Comparison of ENCODE assay signal across 1 cellular context in the genomic region with DNA sequence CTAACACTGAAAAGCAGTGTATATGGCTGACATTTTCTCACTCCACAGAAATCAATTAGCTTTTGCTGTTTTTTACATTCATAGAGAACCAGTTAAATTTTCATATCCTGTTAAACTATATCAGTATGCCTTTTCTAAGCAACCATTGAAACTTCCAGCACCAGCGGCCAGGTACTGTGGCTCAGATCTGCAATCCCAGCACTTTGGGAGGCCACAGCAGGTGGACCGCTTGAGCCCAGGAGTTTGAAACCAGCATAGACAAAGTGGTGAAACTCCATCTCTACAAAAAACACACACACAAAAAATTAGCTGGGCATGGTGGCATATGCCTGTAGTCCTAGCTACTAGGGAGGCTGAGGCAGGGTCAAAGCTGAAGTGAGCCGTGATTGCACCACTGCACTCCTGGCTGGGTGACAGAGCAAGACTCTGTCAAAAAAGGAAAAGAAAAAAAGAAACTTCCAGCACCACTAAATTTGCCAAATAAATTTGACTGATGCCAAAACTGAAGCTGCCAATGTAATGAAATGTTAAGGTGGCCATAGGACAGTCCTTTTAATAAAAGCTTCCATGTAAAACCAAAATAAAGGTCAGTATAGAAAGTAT.
TF ChIP-seq lines count a peak whose summit lies in the region.

No MANE protein-coding gene starts in this region.

TF ChIP-seq in K562, 482 proteins besides CTCF, POLR2A, EP300 and RAD21:
- TF ChIP-seq, protein P1, sequence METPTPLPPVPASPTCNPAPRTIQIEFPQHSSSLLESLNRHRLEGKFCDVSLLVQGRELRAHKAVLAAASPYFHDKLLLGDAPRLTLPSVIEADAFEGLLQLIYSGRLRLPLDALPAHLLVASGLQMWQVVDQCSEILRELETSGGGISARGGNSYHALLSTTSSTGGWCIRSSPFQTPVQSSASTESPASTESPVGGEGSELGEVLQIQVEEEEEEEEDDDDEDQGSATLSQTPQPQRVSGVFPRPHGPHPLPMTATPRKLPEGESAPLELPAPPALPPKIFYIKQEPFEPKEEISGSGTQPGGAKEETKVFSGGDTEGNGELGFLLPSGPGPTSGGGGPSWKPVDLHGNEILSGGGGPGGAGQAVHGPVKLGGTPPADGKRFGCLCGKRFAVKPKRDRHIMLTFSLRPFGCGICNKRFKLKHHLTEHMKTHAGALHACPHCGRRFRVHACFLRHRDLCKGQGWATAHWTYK (CRISPR knock-in tag; IDR thresholded peaks at IDR 0.05) = no peak
- TF ChIP-seq BCOR (IDR thresholded peaks at IDR 0.05) = no peak
- TF ChIP-seq LARP7 (IDR thresholded peaks at IDR 0.05) = no peak
- no peak for TF ChIP-seq TEAD1 (CRISPR knock-in tag; IDR thresholded peaks at IDR 0.05)
- TF ChIP-seq, protein P2, sequence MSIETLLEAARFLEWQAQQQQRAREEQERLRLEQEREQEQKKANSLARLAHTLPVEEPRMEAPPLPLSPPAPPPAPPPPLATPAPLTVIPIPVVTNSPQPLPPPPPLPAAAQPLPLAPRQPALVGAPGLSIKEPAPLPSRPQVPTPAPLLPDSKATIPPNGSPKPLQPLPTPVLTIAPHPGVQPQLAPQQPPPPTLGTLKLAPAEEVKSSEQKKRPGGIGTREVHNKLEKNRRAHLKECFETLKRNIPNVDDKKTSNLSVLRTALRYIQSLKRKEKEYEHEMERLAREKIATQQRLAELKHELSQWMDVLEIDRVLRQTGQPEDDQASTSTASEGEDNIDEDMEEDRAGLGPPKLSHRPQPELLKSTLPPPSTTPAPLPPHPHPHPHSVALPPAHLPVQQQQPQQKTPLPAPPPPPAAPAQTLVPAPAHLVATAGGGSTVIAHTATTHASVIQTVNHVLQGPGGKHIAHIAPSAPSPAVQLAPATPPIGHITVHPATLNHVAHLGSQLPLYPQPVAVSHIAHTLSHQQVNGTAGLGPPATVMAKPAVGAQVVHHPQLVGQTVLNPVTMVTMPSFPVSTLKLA (conservative IDR thresholded peaks at IDR 0.05) = no peak
TF ChIP-seq in K562: peak in this region for 0.
